Comparison of ENCODE assay signal across 23 cellular contexts in the genomic region with DNA sequence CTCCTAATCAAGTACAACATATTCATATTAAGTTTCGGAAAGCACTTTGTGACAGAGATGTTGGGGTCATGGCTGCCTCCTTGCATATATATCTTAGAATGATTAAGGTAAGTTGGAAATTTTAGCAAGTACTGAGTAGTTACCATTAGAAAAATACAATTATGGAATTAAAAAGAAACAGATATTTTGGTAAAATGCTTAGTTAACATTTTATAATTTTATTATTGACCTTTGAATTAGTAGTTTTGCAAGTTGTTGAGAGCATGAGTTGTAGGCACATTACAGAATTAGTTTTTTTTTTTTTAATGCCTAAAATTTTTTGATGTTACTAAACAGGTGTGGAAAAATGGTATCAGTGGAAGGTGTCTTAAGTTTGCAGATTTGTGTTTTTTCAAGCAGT. TPM values are rescaled to one million over a fixed set of nuclear protein-coding genes. Genes with fewer than 3 reads are reported as not detected.
DNase-seq lines count a peak whose midpoint lies in the region; ATAC-seq, FAIRE-seq and TF ChIP-seq lines count a peak whose summit lies in the region.
"Had no signal": no experiment of that assay in that cellular context is flagged by ENCODE, and none has a peak within 500 bp of the region (broad histone marks: within the 10 kb centered on the region; RNA-seq: fewer than 3 reads in every experiment).

No MANE protein-coding gene starts in this region.

- TF ChIP-seq EP300 in HepG2 (IDR thresholded peaks at IDR 0.05; ENCODE audit: low read depth in 2 of 2, low read length in 2 of 2) (no peak), HepG2 (CRISPR knock-in tag; IDR thresholded peaks at IDR 0.05; ENCODE audit: borderline replicate concordance) (no peak)

- peak overlapping the region; percentile 9 for H3K27ac Mint-ChIP-seq in endothelial cell (ENCODE audit: unreplicated experiment)
- H3K27ac Mint-ChIP-seq: B cell; CD4-positive, alpha-beta T cell; CD8-positive, alpha-beta T cell had no signal

- intact Hi-C loops in HepG2 (cut with micrococcal nuclease; ENCODE audit: unreplicated experiment): no loop called here
- intact Hi-C loops in right lobe of liver (cut with DNase I): no loop called here

- TF ChIP-seq POLR2A in HepG2 (IDR thresholded peaks at IDR 0.05; ENCODE audit: insufficient read depth in 1 of 2, low read depth in 2 of 2, low read length in 2 of 2) (no peak), right lobe of liver (IDR thresholded peaks at IDR 0.05) (no peak)

- no peaks in the 10 kb centered on the region for H3K9me3 Mint-ChIP-seq in endothelial cell (ENCODE audit: unreplicated experiment)
- H3K9me3 Mint-ChIP-seq: CD4-positive, alpha-beta T cell; CD8-positive, alpha-beta T cell had no signal

- no peak overlapping the region for H3K9ac ChIP-seq in HepG2 (ENCODE audit: insufficient read depth, low read depth, low read length)
- H3K9ac ChIP-seq: BLaER1 treated with 17β-estradiol and CSF1 and Interleukin-3, amounts not matched to agents 10 nM and 100 nM had no signal

- no peaks in the 10 kb centered on the region for H3K27me3 ChIP-seq in HepG2 (ENCODE audit: control insufficient read depth in 1 of 2, insufficient read depth in 2 of 2, low read length in 2 of 2)
- H3K27me3 ChIP-seq in right lobe of liver: no peaks in the 10 kb centered on the region
- H3K27me3 ChIP-seq: BLaER1 treated with 17β-estradiol and CSF1 and Interleukin-3, amounts not matched to agents 10 nM and 100 nM had no signal

- in situ Hi-C loops in HepG2 (cut with HindIII; ENCODE audit: extremely low pct_ligation_motif_present, low pct_unique_long_range_greater_than_20kb): no loop called here

- H3K4me1 Mint-ChIP-seq in endothelial cell (ENCODE audit: unreplicated experiment): no peaks in the 10 kb centered on the region

- TF ChIP-seq CTCF in HepG2 (CRISPR knock-in tag; IDR thresholded peaks at IDR 0.05) (no peak), right lobe of liver (IDR thresholded peaks at IDR 0.05) (no peak), endothelial cell (IDR thresholded peaks at IDR 0.05; ENCODE audit: unreplicated experiment) (no peak)

- no peak overlapping the region for H3K4me3 Mint-ChIP-seq in endothelial cell (ENCODE audit: unreplicated experiment)
- H3K4me3 Mint-ChIP-seq: B cell; CD4-positive, alpha-beta T cell; CD8-positive, alpha-beta T cell had no signal

- DNase-seq in HepG2 (ENCODE audit: low spot score) (no peak), right lobe of liver (no peak), endothelial cell (ENCODE audit: low spot score) (no peak), A172 (ENCODE audit: low spot score) (no peak)
- DNase-seq: AML-193; Caco-2; Calu3; CD4-positive, alpha-beta T cell; CD8-positive, alpha-beta T cell; DMS53; DMS79; DND-41; EL; GDM1 had no signal

- POLR2A ChIA-PET in HepG2 (lab: Yijun Ruan, JAX): no interaction called here

- H3K79me2 ChIP-seq in HepG2 (ENCODE audit: insufficient read depth, low read length): no peaks in the 10 kb centered on the region

- no peaks in the 10 kb centered on the region for H4K20me1 ChIP-seq in HepG2 (ENCODE audit: insufficient read depth, low read length)
- H4K20me1 ChIP-seq: BLaER1 treated with 17β-estradiol and CSF1 and Interleukin-3, amounts not matched to agents 10 nM and 100 nM had no signal

- no peak overlapping the region for H3K4me3 ChIP-seq in HepG2 (replicated peaks in 1 of 3; ENCODE audit: insufficient read depth in 1 of 3, low read depth in 2 of 3, low read length in 3 of 3)
- no peak overlapping the region for H3K4me3 ChIP-seq in right lobe of liver
- H3K4me3 ChIP-seq: BLaER1 treated with 17β-estradiol and CSF1 and Interleukin-3, amounts not matched to agents 10 nM and 100 nM; GM12878 had no signal

- no peaks in the 10 kb centered on the region for H3K9me3 ChIP-seq in HepG2 (ENCODE audit: low read length)
- no peaks in the 10 kb centered on the region for H3K9me3 ChIP-seq in right lobe of liver
- H3K9me3 ChIP-seq: BLaER1 treated with 17β-estradiol and CSF1 and Interleukin-3, amounts not matched to agents 10 nM and 100 nM; Caco-2 had no signal

- H3K36me3 Mint-ChIP-seq in endothelial cell (ENCODE audit: low read depth, unreplicated experiment): peaks cover 7% of the 10 kb centered on the region

- ATAC-seq in HepG2 (no peak), right lobe of liver (no peak), HG03196 (IDR thresholded peaks at IDR 0.05; ENCODE audit: unreplicated experiment) (no peak)
- ATAC-seq: CD8-positive, alpha-beta T cell; GM12878 had no signal

- H3K36me3 ChIP-seq in HepG2 (replicated peaks in 1 of 2; ENCODE audit: control insufficient read depth in 1 of 2, insufficient read depth in 2 of 2, low read length in 2 of 2) (peaks cover 1 to 33% of the 10 kb centered on the region in 2 experiments), right lobe of liver (peaks cover 0 to 27% (median 9%) of the 10 kb centered on the region in 4 donors)

- no TSS peak for BruUV-seq in HepG2 (replicated peaks; lab: Mats Ljungman, UMichigan)

- 100% methylated on average over 1 of the region's 1 CpG for WGBS in HepG2 (ENCODE audit: low lambda C conversion rate)
- WGBS in right lobe of liver (ENCODE audit: insufficient coverage, low coverage, low lambda C conversion rate, missing lambda C conversion rate): 92% methylated on average over 1 of the region's 1 CpG

- H3K27ac ChIP-seq in HepG2 (ENCODE audit: extremely low read length, insufficient read depth, low read length) (no peak overlapping the region), right lobe of liver (no peak overlapping the region)
- H3K27ac ChIP-seq: 22Rv1; BLaER1 treated with 17β-estradiol and CSF1 and Interleukin-3, amounts not matched to agents 10 nM and 100 nM; C4-2B had no signal

- no peak for TF ChIP-seq RAD21 in HepG2 (CRISPR knock-in tag; IDR thresholded peaks at IDR 0.05)

- no peak overlapping the region for H3K4me2 ChIP-seq in HepG2 (ENCODE audit: low read depth, low read length)
- H3K4me2 ChIP-seq: BLaER1 treated with 17β-estradiol and CSF1 and Interleukin-3, amounts not matched to agents 10 nM and 100 nM had no signal

- H3K27me3 Mint-ChIP-seq in endothelial cell (ENCODE audit: unreplicated experiment): no peaks in the 10 kb centered on the region
- H3K27me3 Mint-ChIP-seq: B cell; CD4-positive, alpha-beta T cell had no signal

- FAIRE-seq in HepG2 (lab: Jason Lieb, UNC): no peak
- FAIRE-seq: D721Med, GM12878, GM12892, GM18507 had no signal

- no peak overlapping the region for H2AFZ ChIP-seq in HepG2 (ENCODE audit: low read length)

- CTCF ChIA-PET in HepG2 (lab: Yijun Ruan, JAX; ENCODE audit: low intra/inter-chr PET ratio, low total read pairs): no interaction called here

- H3K4me1 ChIP-seq in HepG2 (ENCODE audit: insufficient read depth, low read length) (no peaks in the 10 kb centered on the region), right lobe of liver (peaks cover 0 to 6% (median 0%) of the 10 kb centered on the region in 4 donors)

TF ChIP-seq in HepG2, 621 proteins besides CTCF, POLR2A, EP300 and RAD21 (continues in another document):
- TF ChIP-seq REXO4 (CRISPR knock-in tag; IDR thresholded peaks at IDR 0.05; ENCODE audit: borderline replicate concordance) (no peak), KDM5B (CRISPR knock-in tag; IDR thresholded peaks at IDR 0.05; ENCODE audit: borderline replicate concordance) (no peak), ARHGAP35 (CRISPR knock-in tag; IDR thresholded peaks at IDR 0.05; ENCODE audit: borderline replicate concordance) (no peak), ZNF460 (CRISPR knock-in tag; IDR thresholded peaks at IDR 0.05; ENCODE audit: borderline replicate concordance) (no peak)
- TF ChIP-seq, protein P1, sequence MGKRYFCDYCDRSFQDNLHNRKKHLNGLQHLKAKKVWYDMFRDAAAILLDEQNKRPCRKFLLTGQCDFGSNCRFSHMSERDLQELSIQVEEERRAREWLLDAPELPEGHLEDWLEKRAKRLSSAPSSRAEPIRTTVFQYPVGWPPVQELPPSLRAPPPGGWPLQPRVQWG (CRISPR knock-in tag; IDR thresholded peaks at IDR 0.05; ENCODE audit: borderline replicate concordance, low read depth): no peak

RNA-seq across cellular contexts. Expression of a gene that starts 20.6 kb away (rescaled TPM):
- total RNA-seq in HepG2 (2016; rRNA removed; fragmentation: Illumina TruSeq; extraction: Trizol) (7.8 and 11.8 TPM in 2 replicates), right lobe of liver (1 to 10 TPM; 4.2 to 5.4 (median 5.0) TPM), endothelial cell (ENCODE audit: unreplicated experiment) (7.4 TPM)
- 4.4 and 5.5 TPM in 2 replicates for total RNA-seq in HepG2 (2016; cell fraction: cytosol; rRNA removed; fragmentation: Illumina TruSeq; extraction: Trizol; ENCODE audit: low read depth)
- total RNA-seq in HepG2 (2016; cell fraction: insoluble cytoplasmic fraction; rRNA removed; fragmentation: Illumina TruSeq; extraction: Trizol): 8.2 and 11.7 TPM in 2 replicates
- 5.1 and 6.9 TPM in 2 replicates for total RNA-seq in HepG2 (2016; cell fraction: membrane; rRNA removed; fragmentation: Illumina TruSeq; extraction: Trizol)
- total RNA-seq in HepG2 (2016; cell fraction: nucleus; rRNA removed; fragmentation: Illumina TruSeq; extraction: Trizol): 10.0 and 12.5 TPM in 2 replicates
- 2.1 and 2.2 TPM in 2 replicates for polyA plus RNA-seq in HepG2 (2011; rRNA removed)
- 0.89 and 1.5 TPM in 2 replicates for polyA plus RNA-seq in HepG2 (2011; cell fraction: cytosol; rRNA removed)
- 1.5 and 1.7 TPM in 2 replicates for polyA plus RNA-seq in HepG2 (2011; cell fraction: nucleus; rRNA removed)
- 3.9 and 4.2 TPM in 2 replicates for polyA plus RNA-seq in HepG2 (2012)
- polyA plus RNA-seq in HepG2 (2016; cell fraction: cytosol; fragmentation: Illumina TruSeq; extraction: Trizol; ENCODE audit: low read depth): 0.26 and 0.36 TPM in 2 replicates
- polyA plus RNA-seq in HepG2 (2016; cell fraction: insoluble cytoplasmic fraction; fragmentation: Illumina TruSeq; extraction: Trizol; ENCODE audit: low read depth): 7.0 and 7.1 TPM in 2 replicates
- polyA plus RNA-seq in HepG2 (2016; cell fraction: membrane; fragmentation: Illumina TruSeq; extraction: Trizol; ENCODE audit: low read depth): 1.3 and 1.5 TPM in 2 replicates
- 8.5 and 9.2 TPM in 2 replicates for polyA plus RNA-seq in HepG2 (2016; cell fraction: nucleus; fragmentation: Illumina TruSeq; extraction: Trizol; ENCODE audit: insufficient read depth, low read depth)
- polyA minus RNA-seq in HepG2 (2011; rRNA and poly(A)+ RNA removed; ENCODE audit: low replicate concordance): 3.1 and 6.9 TPM in 2 replicates
- polyA minus RNA-seq in HepG2 (2011; cell fraction: cytosol; rRNA and poly(A)+ RNA removed): 3.9 and 4.6 TPM in 2 replicates
- polyA minus RNA-seq in HepG2 (2011; cell fraction: nucleus; rRNA and poly(A)+ RNA removed): 12.9 and 15.9 TPM in 2 replicates
- total RNA-seq in A172 (2014; rRNA removed; shearing (Covaris generic)): 14.5 and 16.3 TPM in 2 replicates
